ENCODE assay signal across 8 cellular contexts in genomic region chr1:66247415-66248208, GRCh38.
A peak's percentile ranks its signal among the peaks of the same experiment; 100 is the strongest.
DNase-seq lines count a peak whose midpoint lies in the region; ATAC-seq lines count a peak whose summit lies in the region.
"Had no signal": no experiment of that assay in that cellular context is flagged by ENCODE, and none has a peak within 500 bp of the region (broad histone marks: within the 10 kb centered on the region; RNA-seq: fewer than 3 reads in every experiment).

No MANE protein-coding gene starts in this region.

- H3K9me3 Mint-ChIP-seq in stimulated activated effector memory CD8-positive, alpha-beta T cell treated with anti-CD3 and anti-CD28 coated beads, Interleukin-12 subunit alpha, Interleukin-12 subunit beta, amount 100 ng/mL, for 72 hours: no peaks in the 10 kb centered on the region

- H3K4me1 Mint-ChIP-seq in stimulated activated effector memory CD8-positive, alpha-beta T cell treated with anti-CD3 and anti-CD28 coated beads, Interleukin-12 subunit alpha, Interleukin-12 subunit beta, amount 100 ng/mL, for 72 hours: peaks cover 47% of the 10 kb centered on the region

- DNase-seq in activated CD4-positive, alpha-beta T cell treated with anti-CD3 and anti-CD28 coated beads, Interleukin-2, amount 50 U/mL, for 48 hours: peak; percentile 49 to 67
- peak in 1 of 2 donors; percentile 73 for DNase-seq in stimulated activated effector memory CD8-positive, alpha-beta T cell treated with anti-CD3 and anti-CD28 coated beads, Interleukin-12 subunit alpha, Interleukin-12 subunit beta, amount 100 ng/mL, for 72 hours (ENCODE audit: low spot score in 2 of 2)
- no peak for DNase-seq in NCI-H1694 treated with DMSO at 0.1 percent for 48 hours (lab: John Stamatoyannopoulos, UW)
- DNase-seq in NCI-H524 treated with DMSO at 0.1 percent for 48 hours (lab: John Stamatoyannopoulos, UW): no peak
- no peak for DNase-seq in NCI-H146 (lab: John Stamatoyannopoulos, UW)
- DNase-seq: MV-4-11 had no signal

- H3K36me3 Mint-ChIP-seq in stimulated activated effector memory CD8-positive, alpha-beta T cell treated with anti-CD3 and anti-CD28 coated beads, Interleukin-12 subunit alpha, Interleukin-12 subunit beta, amount 100 ng/mL, for 72 hours: peaks cover 4% of the 10 kb centered on the region

- peak overlapping the region; percentile 80 for H3K27ac Mint-ChIP-seq in stimulated activated effector memory CD8-positive, alpha-beta T cell treated with anti-CD3 and anti-CD28 coated beads, Interleukin-12 subunit alpha, Interleukin-12 subunit beta, amount 100 ng/mL, for 72 hours

- ATAC-seq in GM19328 (IDR thresholded peaks at IDR 0.05; ENCODE audit: unreplicated experiment) (peak; percentile 57), HG03045 (IDR thresholded peaks at IDR 0.05; ENCODE audit: unreplicated experiment) (peak; percentile 80)
- peak; percentile 89 for ATAC-seq in stimulated activated effector memory CD8-positive, alpha-beta T cell treated with anti-CD3 and anti-CD28 coated beads, Interleukin-12 subunit alpha, Interleukin-12 subunit beta, amount 100 ng/mL, for 72 hours

- peak overlapping the region; percentile 68 for H3K4me3 Mint-ChIP-seq in stimulated activated effector memory CD8-positive, alpha-beta T cell treated with anti-CD3 and anti-CD28 coated beads, Interleukin-12 subunit alpha, Interleukin-12 subunit beta, amount 100 ng/mL, for 72 hours

Comparison
In these comparisons a context has a peak if more than half of its experiments do, and no peak if none do; other contexts are left out.
1. DNase-seq: peak in activated CD4-positive, alpha-beta T cell treated with anti-CD3 and anti-CD28 coated beads, Interleukin-2, amount 50 U/mL, for 48 hours (2 of 2); none in NCI-H1694 treated with DMSO at 0.1 percent for 48 hours (single experiment), NCI-H524 treated with DMSO at 0.1 percent for 48 hours (single experiment) and NCI-H146 (single experiment).
2. Peak in every context shown above with its lines, with median percentiles within 50 percentile points of each other: ATAC-seq.